In the genomic region with DNA sequence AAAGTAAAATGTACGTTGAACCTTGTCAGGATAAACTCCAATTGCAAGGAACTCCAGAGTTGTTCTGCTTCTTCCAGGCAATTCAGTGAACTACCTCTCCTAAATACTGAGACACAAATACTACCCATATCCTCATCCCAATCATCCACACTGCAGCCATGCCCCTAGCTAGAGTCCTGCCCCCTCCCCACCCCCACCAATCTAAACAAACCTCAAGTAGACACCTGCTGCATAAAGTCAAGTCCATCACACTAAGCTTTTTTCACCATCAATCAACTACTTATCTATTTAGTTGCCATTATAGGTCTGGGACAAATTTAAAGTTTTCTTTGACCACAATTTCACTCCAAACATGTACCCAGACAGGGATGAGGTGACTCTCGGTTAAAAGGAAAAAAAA, we compare ENCODE assay signal across 9 cellular contexts.
DNase-seq lines count a peak whose midpoint lies in the region; ATAC-seq and TF ChIP-seq lines count a peak whose summit lies in the region.
"Had no signal": no experiment of that assay in that cellular context is flagged by ENCODE, and none has a peak within 500 bp of the region (broad histone marks: within the 10 kb centered on the region; RNA-seq: fewer than 3 reads in every experiment).

No MANE protein-coding gene starts in this region.

- peak overlapping the region; percentile 51 for H3K4me3 ChIP-seq in thoracic aorta
- H3K4me3 ChIP-seq in SK-N-SH (ENCODE audit: low read depth in 2 of 2, low read length in 1 of 2): no peak overlapping the region

- no peaks in the 10 kb centered on the region for H3K9me2 ChIP-seq in SK-N-SH

- DNase-seq in activated CD4-positive, alpha-beta T cell treated with anti-CD3 and anti-CD28 coated beads, Interleukin-2, amount 10 ng/mL, durations not matched to agents 7 days and 5 days: peak; percentile 11
- no peak for DNase-seq in activated CD4-positive, alpha-beta T cell treated with anti-CD3 and anti-CD28 coated beads, Interleukin-2, amount 50 U/mL, for 48 hours
- no peak for DNase-seq in activated CD8-positive, alpha-beta T cell treated with anti-CD3 and anti-CD28 coated beads, Interleukin-2, amount 10 ng/mL, durations not matched to agents 7 days and 5 days
- DNase-seq in left lobe of liver (ENCODE audit: low spot score) (no peak), thoracic aorta (ENCODE audit: low spot score) (no peak), SK-N-SH (no peak)
- DNase-seq: activated CD8-positive, alpha-beta memory T cell treated with anti-CD3 and anti-CD28 coated beads, Interleukin-2, amount 50 U/mL, for 48 hours had no signal

- POLR2A ChIA-PET in activated CD4-positive, alpha-beta T cell treated with anti-CD3 and anti-CD28 coated beads, Interleukin-2, amount 10 ng/mL, durations not matched to agents 7 days and 5 days (lab: Charles Lee): no interaction called here
- POLR2A ChIA-PET in activated CD8-positive, alpha-beta T cell treated with anti-CD3 and anti-CD28 coated beads, Interleukin-2, amount 10 ng/mL, durations not matched to agents 7 days and 5 days (lab: Charles Lee): interaction anchor here (0.6 to 2.1 kb wide), 4 partner anchors 17 to 202 kb away, joined by 3 to 7 read pairs (median 6); no protein-coding TSS in a partner anchor
- POLR2A ChIA-PET in SK-N-SH (lab: Yijun Ruan, JAX): no interaction called here

- no peak for TF ChIP-seq EP300 in SK-N-SH (IDR thresholded peaks at IDR 0.05; ENCODE audit: borderline replicate concordance in 1 of 2, low read depth in 1 of 2, low read length in 1 of 2)

- peak overlapping the region; percentile 92 for H3K27ac Mint-ChIP-seq in activated CD4-positive, alpha-beta T cell treated with anti-CD3 and anti-CD28 coated beads, Interleukin-2, amount 10 ng/mL, durations not matched to agents 7 days and 5 days
- peak overlapping the region; percentile 89 for H3K27ac Mint-ChIP-seq in activated CD8-positive, alpha-beta T cell treated with anti-CD3 and anti-CD28 coated beads, Interleukin-2, amount 10 ng/mL, durations not matched to agents 7 days and 5 days

- peaks cover 79% of the 10 kb centered on the region for H3K4me1 Mint-ChIP-seq in activated CD4-positive, alpha-beta T cell treated with anti-CD3 and anti-CD28 coated beads, Interleukin-2, amount 10 ng/mL, durations not matched to agents 7 days and 5 days
- H3K4me1 Mint-ChIP-seq in activated CD8-positive, alpha-beta T cell treated with anti-CD3 and anti-CD28 coated beads, Interleukin-2, amount 10 ng/mL, durations not matched to agents 7 days and 5 days (ENCODE audit: low read depth): peaks cover 70% of the 10 kb centered on the region

- H3K27ac ChIP-seq in thoracic aorta: peak overlapping the region in 1 of 2 donors; percentile 2
- H3K27ac ChIP-seq in SK-N-SH (ENCODE audit: low read depth in 2 of 2, low read length in 1 of 2): peak overlapping the region in 1 of 2 experiments; percentile 43; a peak in 1 of 4 replicates

- peaks cover 11% of the 10 kb centered on the region for H3K9me3 Mint-ChIP-seq in activated CD4-positive, alpha-beta T cell treated with anti-CD3 and anti-CD28 coated beads, Interleukin-2, amount 10 ng/mL, durations not matched to agents 7 days and 5 days
- peaks cover 5% of the 10 kb centered on the region for H3K9me3 Mint-ChIP-seq in activated CD8-positive, alpha-beta T cell treated with anti-CD3 and anti-CD28 coated beads, Interleukin-2, amount 10 ng/mL, durations not matched to agents 7 days and 5 days (ENCODE audit: insufficient read depth)

- TF ChIP-seq RAD21 in SK-N-SH (IDR thresholded peaks at IDR 0.05; ENCODE audit: low read length): no peak

- H3K36me3 ChIP-seq in thoracic aorta (no peaks in the 10 kb centered on the region), SK-N-SH (replicated peaks in 1 of 2; ENCODE audit: control insufficient read depth in 1 of 2, insufficient read depth in 2 of 2, low read length in 1 of 2) (peaks cover 7 to 9% of the 10 kb centered on the region in 2 experiments)

- peaks cover 29 to 35% of the 10 kb centered on the region in 2 donors for H3K4me1 ChIP-seq in thoracic aorta (ENCODE audit: control insufficient read depth in 1 of 2, low read depth in 2 of 2)
- peaks cover 17 to 18% of the 10 kb centered on the region in 2 experiments; a peak in 3 of 4 replicates for H3K4me1 ChIP-seq in SK-N-SH (ENCODE audit: control insufficient read depth in 1 of 2, insufficient read depth in 2 of 2, low read depth in 1 of 2, low read length in 1 of 2)

- peak overlapping the region; percentile 72 for H3K4me3 Mint-ChIP-seq in activated CD4-positive, alpha-beta T cell treated with anti-CD3 and anti-CD28 coated beads, Interleukin-2, amount 10 ng/mL, durations not matched to agents 7 days and 5 days
- H3K4me3 Mint-ChIP-seq in activated CD8-positive, alpha-beta T cell treated with anti-CD3 and anti-CD28 coated beads, Interleukin-2, amount 10 ng/mL, durations not matched to agents 7 days and 5 days: peak overlapping the region; percentile 80

- WGBS in SK-N-SH (ENCODE audit: low lambda C conversion rate): 93% methylated on average over 2 of the region's 2 CpGs

- H3K9ac ChIP-seq in SK-N-SH: no peak overlapping the region

- TF ChIP-seq CTCF in thoracic aorta (IDR thresholded peaks at IDR 0.05) (no peak), SK-N-SH (IDR thresholded peaks at IDR 0.05) (no peak)

- no peaks in the 10 kb centered on the region for H3K27me3 Mint-ChIP-seq in activated CD4-positive, alpha-beta T cell treated with anti-CD3 and anti-CD28 coated beads, Interleukin-2, amount 10 ng/mL, durations not matched to agents 7 days and 5 days
- no peaks in the 10 kb centered on the region for H3K27me3 Mint-ChIP-seq in activated CD8-positive, alpha-beta T cell treated with anti-CD3 and anti-CD28 coated beads, Interleukin-2, amount 10 ng/mL, durations not matched to agents 7 days and 5 days (ENCODE audit: low read depth)

- H3K4me2 ChIP-seq in SK-N-SH: no peak overlapping the region

- H3K27me3 ChIP-seq in thoracic aorta (replicated peaks; ENCODE audit: insufficient read depth) (no peaks in the 10 kb centered on the region), SK-N-SH (ENCODE audit: insufficient read depth) (no peaks in the 10 kb centered on the region)

- peaks cover 37% of the 10 kb centered on the region for H3K36me3 Mint-ChIP-seq in activated CD4-positive, alpha-beta T cell treated with anti-CD3 and anti-CD28 coated beads, Interleukin-2, amount 10 ng/mL, durations not matched to agents 7 days and 5 days (ENCODE audit: low read depth)
- H3K36me3 Mint-ChIP-seq in activated CD8-positive, alpha-beta T cell treated with anti-CD3 and anti-CD28 coated beads, Interleukin-2, amount 10 ng/mL, durations not matched to agents 7 days and 5 days (ENCODE audit: low read depth): peaks cover 27% of the 10 kb centered on the region

- no peaks in the 10 kb centered on the region for H3F3A ChIP-seq in SK-N-SH (replicated peaks; ENCODE audit: insufficient read depth)

- no peak for ATAC-seq in activated CD8-positive, alpha-beta T cell treated with anti-CD3 and anti-CD28 coated beads, Interleukin-2, amount 10 ng/mL, durations not matched to agents 7 days and 5 days
- peak; percentile 16 for ATAC-seq in left lobe of liver
- no peak for ATAC-seq in thoracic aorta (ENCODE audit: insufficient number of reproducible peaks, low FRiP score, low read depth)
- ATAC-seq in GM21515 (IDR thresholded peaks at IDR 0.05; ENCODE audit: unreplicated experiment): no peak
- no peak for ATAC-seq in HG03097 (IDR thresholded peaks at IDR 0.05; ENCODE audit: low FRiP score, unreplicated experiment)

- H3K9me3 ChIP-seq in thoracic aorta (no peaks in the 10 kb centered on the region), SK-N-SH (no peaks in the 10 kb centered on the region)

- CTCF ChIA-PET in activated CD4-positive, alpha-beta T cell treated with anti-CD3 and anti-CD28 coated beads, Interleukin-2, amount 10 ng/mL, durations not matched to agents 7 days and 5 days (lab: Charles Lee): interaction anchor here (0.7 to 1.1 kb wide), 5 partner anchors 12 to 81 kb away, joined by 3 to 6 read pairs (median 4); no protein-coding TSS in a partner anchor
- CTCF ChIA-PET in activated CD8-positive, alpha-beta T cell treated with anti-CD3 and anti-CD28 coated beads, Interleukin-2, amount 10 ng/mL, durations not matched to agents 7 days and 5 days (lab: Charles Lee): interaction anchor here (0.8 to 3.0 kb wide), 17 partner anchors 10 to 296 kb away, joined by 3 to 14 read pairs (median 4); a partner anchor contains a TSS
- CTCF ChIA-PET in SK-N-SH (lab: Yijun Ruan, JAX): interaction anchor here (1.2 to 1.6 kb wide), 2 partner anchors 25 to 54 kb away, joined by 3 to 4 read pairs; no protein-coding TSS in a partner anchor

- H2AFZ ChIP-seq in SK-N-SH (ENCODE audit: low read depth): no peak overlapping the region

- H4K20me1 ChIP-seq in SK-N-SH (ENCODE audit: insufficient read depth): no peaks in the 10 kb centered on the region

- no peaks in the 10 kb centered on the region for H3K79me2 ChIP-seq in SK-N-SH (ENCODE audit: insufficient read depth)

TF ChIP-seq in SK-N-SH, 30 proteins besides CTCF, POLR2A, EP300 and RAD21:
- TF ChIP-seq, protein P1, sequence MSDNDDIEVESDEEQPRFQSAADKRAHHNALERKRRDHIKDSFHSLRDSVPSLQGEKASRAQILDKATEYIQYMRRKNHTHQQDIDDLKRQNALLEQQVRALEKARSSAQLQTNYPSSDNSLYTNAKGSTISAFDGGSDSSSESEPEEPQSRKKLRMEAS (IDR thresholded peaks at IDR 0.05; ENCODE audit: low read depth): no peak
- TF ChIP-seq FOXJ3 (CRISPR knock-in tag; IDR thresholded peaks at IDR 0.05) (no peak), MXI1 (IDR thresholded peaks at IDR 0.05; ENCODE audit: low read depth, low read length) (no peak)
- TF ChIP-seq, protein P2, sequence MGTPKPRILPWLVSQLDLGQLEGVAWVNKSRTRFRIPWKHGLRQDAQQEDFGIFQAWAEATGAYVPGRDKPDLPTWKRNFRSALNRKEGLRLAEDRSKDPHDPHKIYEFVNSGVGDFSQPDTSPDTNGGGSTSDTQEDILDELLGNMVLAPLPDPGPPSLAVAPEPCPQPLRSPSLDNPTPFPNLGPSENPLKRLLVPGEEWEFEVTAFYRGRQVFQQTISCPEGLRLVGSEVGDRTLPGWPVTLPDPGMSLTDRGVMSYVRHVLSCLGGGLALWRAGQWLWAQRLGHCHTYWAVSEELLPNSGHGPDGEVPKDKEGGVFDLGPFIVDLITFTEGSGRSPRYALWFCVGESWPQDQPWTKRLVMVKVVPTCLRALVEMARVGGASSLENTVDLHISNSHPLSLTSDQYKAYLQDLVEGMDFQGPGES (IDR thresholded peaks at IDR 0.05; ENCODE audit: low read depth, low read length): no peak
